Comparison of ENCODE assay signal across 1 cellular context in the genomic region with DNA sequence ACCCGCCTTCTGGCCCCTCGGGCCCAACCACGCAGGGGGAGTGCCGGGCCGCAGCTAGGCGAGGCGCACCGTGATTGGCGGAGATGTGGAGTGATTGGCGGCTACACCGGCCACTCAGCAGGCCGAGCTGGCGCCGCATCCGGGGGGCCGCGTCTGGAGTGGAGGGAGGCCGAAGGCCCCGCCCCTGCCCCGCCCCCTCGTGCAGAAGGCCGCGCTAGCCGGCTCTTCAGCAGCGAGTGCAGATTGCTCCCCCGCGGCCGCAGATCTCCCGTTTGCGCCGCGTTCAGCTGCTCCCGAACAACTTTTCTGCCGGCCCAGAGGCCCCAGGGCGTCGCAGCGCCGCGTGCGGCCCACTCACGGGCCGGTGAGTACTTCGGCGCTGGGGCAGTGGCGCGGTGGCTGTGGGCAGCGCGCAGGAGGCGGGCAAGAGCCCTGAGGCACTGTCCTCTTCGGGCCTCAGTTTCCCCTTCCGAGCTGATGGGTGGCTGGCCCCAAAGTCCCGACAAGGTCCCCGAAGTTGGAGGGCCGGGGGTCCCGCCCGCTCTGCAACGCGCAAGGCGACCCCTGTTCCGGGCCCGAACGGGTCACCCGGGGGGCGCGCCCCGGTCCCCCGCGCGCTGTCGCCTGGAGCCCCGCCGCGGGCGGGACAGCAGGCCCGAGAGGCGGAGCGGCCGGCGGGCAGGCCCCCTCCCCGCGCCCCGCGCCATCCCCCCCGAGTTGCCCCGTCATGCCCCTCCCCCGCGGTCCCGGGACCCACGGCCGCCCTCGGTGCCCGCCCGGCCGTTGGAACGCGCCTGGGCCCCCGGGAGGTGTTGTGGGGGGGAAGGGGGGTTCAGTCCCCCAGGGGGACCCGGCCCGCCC.
A peak's percentile ranks its signal among the peaks of the same experiment; 100 is the strongest.
TF ChIP-seq lines count a peak whose summit lies in the region.

Gene WFS1, plus strand, starts transcription at position 200 of the 861 bp plus-strand sequence. CDS start 7,606 bp downstream, outside the sequence.

TF ChIP-seq in HepG2, 621 proteins besides CTCF, POLR2A, EP300 and RAD21 (continued from another document and continues in another):
- TF ChIP-seq, protein P1, sequence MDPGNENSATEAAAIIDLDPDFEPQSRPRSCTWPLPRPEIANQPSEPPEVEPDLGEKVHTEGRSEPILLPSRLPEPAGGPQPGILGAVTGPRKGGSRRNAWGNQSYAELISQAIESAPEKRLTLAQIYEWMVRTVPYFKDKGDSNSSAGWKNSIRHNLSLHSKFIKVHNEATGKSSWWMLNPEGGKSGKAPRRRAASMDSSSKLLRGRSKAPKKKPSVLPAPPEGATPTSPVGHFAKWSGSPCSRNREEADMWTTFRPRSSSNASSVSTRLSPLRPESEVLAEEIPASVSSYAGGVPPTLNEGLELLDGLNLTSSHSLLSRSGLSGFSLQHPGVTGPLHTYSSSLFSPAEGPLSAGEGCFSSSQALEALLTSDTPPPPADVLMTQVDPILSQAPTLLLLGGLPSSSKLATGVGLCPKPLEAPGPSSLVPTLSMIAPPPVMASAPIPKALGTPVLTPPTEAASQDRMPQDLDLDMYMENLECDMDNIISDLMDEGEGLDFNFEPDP (CRISPR knock-in tag; conservative IDR thresholded peaks at IDR 0.05) = no peak
- TF ChIP-seq SRSF9 (IDR thresholded peaks at IDR 0.05; ENCODE audit: borderline replicate concordance, insufficient read depth, low read depth, low read length, poor library complexity, severe bottlenecking) (no peak), ZNF530 (CRISPR knock-in tag; IDR thresholded peaks at IDR 0.05; ENCODE audit: low read depth) (no peak), ZNF230 (CRISPR knock-in tag; IDR thresholded peaks at IDR 0.05) (no peak), SAP130 (CRISPR knock-in tag; IDR thresholded peaks at IDR 0.05; ENCODE audit: low read depth) (peak; percentile 81), ZNF317 (CRISPR knock-in tag; IDR thresholded peaks at IDR 0.05) (peak; percentile 27; the same call in 1 of the 2 replicates), TBP (CRISPR knock-in tag; IDR thresholded peaks at IDR 0.05) (no peak), ZNF367 (CRISPR knock-in tag; IDR thresholded peaks at IDR 0.05; ENCODE audit: borderline replicate concordance) (no peak), ZBTB7A (CRISPR knock-in tag; IDR thresholded peaks at IDR 0.05) (no peak), PLRG1 (conservative IDR thresholded peaks at IDR 0.05) (no peak), SP140L (CRISPR knock-in tag; IDR thresholded peaks at IDR 0.05; ENCODE audit: borderline replicate concordance) (no peak), RBAK (CRISPR knock-in tag; IDR thresholded peaks at IDR 0.05) (no peak), ZNF598 (CRISPR knock-in tag; IDR thresholded peaks at IDR 0.05; ENCODE audit: borderline replicate concordance) (no peak), STAG1 (CRISPR knock-in tag; IDR thresholded peaks at IDR 0.05) (no peak), ATRX (CRISPR knock-in tag; IDR thresholded peaks at IDR 0.05; ENCODE audit: borderline replicate concordance) (no peak), ZNF430 (CRISPR knock-in tag; IDR thresholded peaks at IDR 0.05) (no peak), ZNF20 (CRISPR knock-in tag; IDR thresholded peaks at IDR 0.05) (no peak), ZMAT5 (CRISPR knock-in tag; IDR thresholded peaks at IDR 0.05; ENCODE audit: borderline replicate concordance, low read depth) (no peak), SIN3B (IDR thresholded peaks at IDR 0.05; ENCODE audit: low read length) (no peak), TBX2 (CRISPR knock-in tag; IDR thresholded peaks at IDR 0.05; ENCODE audit: borderline replicate concordance) (peak; percentile 43; the same call in 1 of the 2 replicates), SOX6 (IDR thresholded peaks at IDR 0.05) (no peak), SOX6 (CRISPR knock-in tag; IDR thresholded peaks at IDR 0.05) (0 out of 2 replicates have a peak, but pooled peaks have one; percentile 39), MIER3 (CRISPR knock-in tag; IDR thresholded peaks at IDR 0.05; ENCODE audit: borderline replicate concordance) (peak; percentile 18; the same call in 1 of the 2 replicates), ZNF672 (CRISPR knock-in tag; IDR thresholded peaks at IDR 0.05) (no peak), ATF3 (CRISPR knock-in tag; IDR thresholded peaks at IDR 0.05) (no peak), ZNF564 (CRISPR knock-in tag; IDR thresholded peaks at IDR 0.05) (no peak), RERE (CRISPR knock-in tag; IDR thresholded peaks at IDR 0.05; ENCODE audit: low read depth) (no peak), ZGPAT (CRISPR knock-in tag; IDR thresholded peaks at IDR 0.05) (peak; percentile 61; the same call in 1 of the 2 replicates), ZZZ3 (CRISPR knock-in tag; IDR thresholded peaks at IDR 0.05; ENCODE audit: borderline replicate concordance) (no peak), ZSCAN12 (CRISPR knock-in tag; IDR thresholded peaks at IDR 0.05) (no peak), RELA (CRISPR knock-in tag; IDR thresholded peaks at IDR 0.05) (no peak), ZBTB2 (CRISPR knock-in tag; IDR thresholded peaks at IDR 0.05; ENCODE audit: low read depth) (no peak), MXD3 (CRISPR knock-in tag; IDR thresholded peaks at IDR 0.05) (peak; percentile 43; the same call in 1 of the 2 replicates), ZNF44 (CRISPR knock-in tag; IDR thresholded peaks at IDR 0.05) (no peak), SAFB2 (CRISPR knock-in tag; IDR thresholded peaks at IDR 0.05; ENCODE audit: borderline replicate concordance, low read depth) (no peak), ZNF557 (CRISPR knock-in tag; IDR thresholded peaks at IDR 0.05) (no peak), BRD4 (CRISPR knock-in tag; IDR thresholded peaks at IDR 0.05) (no peak), SMAD9 (CRISPR knock-in tag; IDR thresholded peaks at IDR 0.05) (no peak), FIP1L1 (IDR thresholded peaks at IDR 0.05; ENCODE audit: borderline replicate concordance, insufficient read depth, low read depth, low read length) (no peak), NCOA1 (CRISPR knock-in tag; IDR thresholded peaks at IDR 0.05) (0 out of 2 replicates have a peak, but pooled peaks have one; percentile 38), DNMT1 (CRISPR knock-in tag; IDR thresholded peaks at IDR 0.05) (no peak), RXRA (CRISPR knock-in tag; IDR thresholded peaks at IDR 0.05) (peak; percentile 18; the same call in 1 of the 2 replicates), ZMYM4 (CRISPR knock-in tag; IDR thresholded peaks at IDR 0.05) (peak; percentile 50; the same call in 1 of the 2 replicates), ZNF691 (CRISPR knock-in tag; IDR thresholded peaks at IDR 0.05; ENCODE audit: borderline replicate concordance, low read depth) (no peak), HMGA1 (CRISPR knock-in tag; conservative IDR thresholded peaks at IDR 0.05) (no peak), KDM3A (CRISPR knock-in tag; IDR thresholded peaks at IDR 0.05; ENCODE audit: low read depth) (no peak), TCF7 (IDR thresholded peaks at IDR 0.05; ENCODE audit: low read depth) (no peak), KDM2A (CRISPR knock-in tag; IDR thresholded peaks at IDR 0.05; ENCODE audit: borderline replicate concordance, low read depth) (peak; percentile 21; the same call in 1 of the 2 replicates), ZNF24 (IDR thresholded peaks at IDR 0.05) (no peak)
- TF ChIP-seq, protein P2, sequence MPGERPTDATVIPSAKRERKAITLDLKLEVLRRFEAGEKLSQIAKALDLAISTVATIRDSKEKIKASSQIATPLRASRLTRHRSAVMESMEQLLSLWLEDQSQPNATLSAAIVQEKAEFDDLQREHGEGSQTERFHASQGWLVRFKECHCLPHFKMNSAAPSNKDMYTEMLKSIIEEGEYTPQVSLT (CRISPR knock-in tag; IDR thresholded peaks at IDR 0.05; ENCODE audit: borderline replicate concordance, low read depth) = no peak
- TF ChIP-seq, protein P3, sequence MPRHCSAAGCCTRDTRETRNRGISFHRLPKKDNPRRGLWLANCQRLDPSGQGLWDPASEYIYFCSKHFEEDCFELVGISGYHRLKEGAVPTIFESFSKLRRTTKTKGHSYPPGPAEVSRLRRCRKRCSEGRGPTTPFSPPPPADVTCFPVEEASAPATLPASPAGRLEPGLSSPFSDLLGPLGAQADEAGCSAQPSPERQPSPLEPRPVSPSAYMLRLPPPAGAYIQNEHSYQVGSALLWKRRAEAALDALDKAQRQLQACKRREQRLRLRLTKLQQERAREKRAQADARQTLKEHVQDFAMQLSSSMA (CRISPR knock-in tag; IDR thresholded peaks at IDR 0.05) = no peak
- TF ChIP-seq, protein P4, sequence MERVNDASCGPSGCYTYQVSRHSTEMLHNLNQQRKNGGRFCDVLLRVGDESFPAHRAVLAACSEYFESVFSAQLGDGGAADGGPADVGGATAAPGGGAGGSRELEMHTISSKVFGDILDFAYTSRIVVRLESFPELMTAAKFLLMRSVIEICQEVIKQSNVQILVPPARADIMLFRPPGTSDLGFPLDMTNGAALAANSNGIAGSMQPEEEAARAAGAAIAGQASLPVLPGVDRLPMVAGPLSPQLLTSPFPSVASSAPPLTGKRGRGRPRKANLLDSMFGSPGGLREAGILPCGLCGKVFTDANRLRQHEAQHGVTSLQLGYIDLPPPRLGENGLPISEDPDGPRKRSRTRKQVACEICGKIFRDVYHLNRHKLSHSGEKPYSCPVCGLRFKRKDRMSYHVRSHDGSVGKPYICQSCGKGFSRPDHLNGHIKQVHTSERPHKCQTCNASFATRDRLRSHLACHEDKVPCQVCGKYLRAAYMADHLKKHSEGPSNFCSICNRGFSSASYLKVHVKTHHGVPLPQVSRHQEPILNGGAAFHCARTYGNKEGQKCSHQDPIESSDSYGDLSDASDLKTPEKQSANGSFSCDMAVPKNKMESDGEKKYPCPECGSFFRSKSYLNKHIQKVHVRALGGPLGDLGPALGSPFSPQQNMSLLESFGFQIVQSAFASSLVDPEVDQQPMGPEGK (CRISPR knock-in tag; IDR thresholded peaks at IDR 0.05) = peak; percentile 40; the same call in 1 of the 2 replicates
